ENCODE assay signal across 21 cellular contexts in the genomic region with DNA sequence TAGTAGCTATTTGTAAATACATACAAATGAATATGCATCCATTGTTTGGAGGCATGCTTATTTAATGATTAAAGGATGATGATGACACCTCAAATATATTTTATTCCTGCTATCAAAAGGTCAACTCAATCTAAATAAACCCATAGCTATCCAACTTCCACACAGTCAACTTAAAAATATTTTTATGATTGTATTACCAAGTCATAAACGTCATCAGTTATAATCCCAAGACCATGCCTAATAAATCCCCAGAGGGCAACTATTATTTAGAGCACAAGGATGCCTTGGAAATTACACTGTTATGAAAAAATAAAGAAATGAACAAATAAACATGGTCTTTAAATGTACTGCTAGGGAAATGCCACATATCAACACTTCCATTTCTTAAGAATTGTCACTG.
"Had no signal": no experiment of that assay in that cellular context is flagged by ENCODE, and none has a peak within 500 bp of the region (broad histone marks: within the 10 kb centered on the region; RNA-seq: fewer than 3 reads in every experiment).

No MANE protein-coding gene starts in this region.

- H3K4me3 ChIP-seq: right atrium auricular region, smooth muscle cell had no signal

- H3K4me2 ChIP-seq: smooth muscle cell had no signal

- H3K9me3 Mint-ChIP-seq: activated CD4-positive, alpha-beta memory T cell treated with anti-CD3 and anti-CD28 coated beads for 36 hours had no signal

- H3K27ac ChIP-seq: epithelial cell of prostate, neutrophil, right atrium auricular region, WERI-Rb-1 had no signal

- DNase-seq: activated CD4-positive, alpha-beta memory T cell treated with anti-CD3 and anti-CD28 coated beads for 36 hours; activated gamma-delta T cell; activated T-cell treated with anti-CD3 and anti-CD28 coated beads, Interleukin-2, amount 50 U/mL, for 48 hours; amygdala; cerebellar nuclear complex; dermis blood vessel endothelial cell; islet precursor cell; naive thymus-derived CD4-positive, alpha-beta T cell; posterior cingulate gyrus; stimulated activated CD4-positive, alpha-beta T cell treated with anti-CD3 and anti-CD28 coated beads, Interleukin-4, amount 100 ng/mL, for 4 hours; stimulated activated CD8-positive, alpha-beta memory T cell treated with anti-CD3 and anti-CD28 coated beads, Interleukin-4, amount 100 ng/mL, for 48 hours; stimulated activated naive CD8-positive, alpha-beta T cell treated with anti-CD3 and anti-CD28 coated beads, Interleukin-15, Interleukin-2, amounts not matched to agents 100 U/mL and 50 U/mL, for 24 hours; T-helper 17 cell; trophoblast cell; WERI-Rb-1 had no signal

- ATAC-seq: naive thymus-derived CD4-positive, alpha-beta T cell; stimulated activated naive CD8-positive, alpha-beta T cell treated with anti-CD3 and anti-CD28 coated beads, Interleukin-15, Interleukin-2, amounts not matched to agents 100 U/mL and 50 U/mL, for 24 hours; T-helper 17 cell had no signal

- H3K4me3 Mint-ChIP-seq: activated CD4-positive, alpha-beta memory T cell treated with anti-CD3 and anti-CD28 coated beads for 36 hours; activated naive CD8-positive, alpha-beta T cell; brain; naive thymus-derived CD4-positive, alpha-beta T cell; T-helper 17 cell had no signal

- H3K36me3 Mint-ChIP-seq: brain had no signal

- H3K27me3 Mint-ChIP-seq: activated CD4-positive, alpha-beta memory T cell treated with anti-CD3 and anti-CD28 coated beads for 36 hours; activated naive CD8-positive, alpha-beta T cell; brain; naive thymus-derived CD4-positive, alpha-beta T cell; T-helper 17 cell had no signal

- H3K36me3 ChIP-seq: right atrium auricular region, WERI-Rb-1 had no signal

- H3K9me3 ChIP-seq: neutrophil, right atrium auricular region had no signal

- H3K27me3 ChIP-seq: neutrophil, right atrium auricular region had no signal

- H3K4me1 ChIP-seq: right atrium auricular region had no signal

- H3K27ac Mint-ChIP-seq: activated CD4-positive, alpha-beta memory T cell treated with anti-CD3 and anti-CD28 coated beads for 36 hours; activated naive CD8-positive, alpha-beta T cell; brain; naive thymus-derived CD4-positive, alpha-beta T cell; T-helper 17 cell had no signal
